In the genomic region with DNA sequence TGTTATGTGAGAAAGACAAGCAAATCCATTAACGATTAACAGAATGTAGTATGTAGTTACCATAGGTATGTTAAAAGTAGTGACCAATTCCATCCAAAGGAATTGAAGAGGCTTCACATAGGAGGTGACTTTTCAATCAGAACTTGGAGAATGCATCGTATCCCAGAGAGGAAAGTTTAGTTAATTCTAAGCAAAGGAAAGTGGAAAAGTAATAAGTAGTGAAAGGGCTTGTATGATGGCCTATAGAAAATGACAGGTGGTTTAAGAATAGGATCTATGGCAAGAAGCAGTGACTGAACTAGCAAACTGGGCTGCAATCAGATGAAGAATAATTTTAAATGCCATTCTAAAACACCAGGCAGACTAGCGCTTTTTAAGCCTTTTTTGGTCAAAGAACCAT, we compare ENCODE assay signal across 27 cellular contexts. TPM values are rescaled to one million over a fixed set of nuclear protein-coding genes. Genes with fewer than 3 reads are reported as not detected.
DNase-seq lines count a peak whose midpoint lies in the region; ATAC-seq, FAIRE-seq and TF ChIP-seq lines count a peak whose summit lies in the region.
"Had no signal": no experiment of that assay in that cellular context is flagged by ENCODE, and none has a peak within 500 bp of the region (broad histone marks: within the 10 kb centered on the region; RNA-seq: fewer than 3 reads in every experiment).

No MANE protein-coding gene starts in this region.

- TF ChIP-seq CTCF in HepG2 (CRISPR knock-in tag; IDR thresholded peaks at IDR 0.05) (no peak), right lobe of liver (IDR thresholded peaks at IDR 0.05) (no peak), hepatocyte (IDR thresholded peaks at IDR 0.05; ENCODE audit: poor library complexity) (no peak)

- WGBS in HepG2 (ENCODE audit: low lambda C conversion rate), result 74% methylated on average over 3 of the region's 3 CpGs
- WGBS in right lobe of liver (ENCODE audit: insufficient coverage, low coverage, low lambda C conversion rate, missing lambda C conversion rate), result 86% methylated on average over 3 of the region's 3 CpGs
- WGBS in hepatocyte (ENCODE audit: low lambda C conversion rate, missing lambda C conversion rate), result 76% methylated on average over 3 of the region's 3 CpGs

- H3K4me1 ChIP-seq in HepG2 (ENCODE audit: insufficient read depth, low read length) (peaks cover 32% of the 10 kb centered on the region), right lobe of liver (no peaks in the 10 kb centered on the region), hepatocyte (ENCODE audit: insufficient read depth) (peaks cover 5% of the 10 kb centered on the region)
- H3K4me1 ChIP-seq: Caco-2 had no signal

- H3K27ac ChIP-seq in HepG2 (ENCODE audit: extremely low read length, insufficient read depth, low read length) (no peak overlapping the region), right lobe of liver (no peak overlapping the region), hepatocyte (no peak overlapping the region)
- H3K27ac ChIP-seq: 22Rv1; A549; BLaER1 treated with 17β-estradiol and CSF1 and Interleukin-3, amounts not matched to agents 10 nM and 100 nM; C4-2B had no signal

- ATAC-seq in HepG2, result no peak
- ATAC-seq in right lobe of liver, result no peak
- ATAC-seq in stimulated activated effector memory CD8-positive, alpha-beta T cell treated with anti-CD3 and anti-CD28 coated beads, Interleukin-12 subunit alpha, Interleukin-12 subunit beta, amount 100 ng/mL, for 72 hours, result no peak
- no peak for ATAC-seq in activated T-helper 17 cell treated with anti-CD3 and anti-CD28 coated beads, Interleukin-2, amount 50 U/mL, for 72 hours (replicated peaks)
- ATAC-seq in HG02759 (IDR thresholded peaks at IDR 0.05; ENCODE audit: unreplicated experiment), result no peak
- ATAC-seq: A549; CD8-positive, alpha-beta T cell; GM12878 had no signal

- no TSS peak for BruUV-seq in HepG2 (replicated peaks; lab: Mats Ljungman, UMichigan)

- DNase-seq in HepG2 (ENCODE audit: low spot score) (no peak), right lobe of liver (no peak), H54 (ENCODE audit: insufficient read length, low spot score) (no peak), hepatocyte (ENCODE audit: low spot score) (no peak)
- DNase-seq in stimulated activated effector memory CD8-positive, alpha-beta T cell treated with anti-CD3 and anti-CD28 coated beads, Interleukin-12 subunit alpha, Interleukin-12 subunit beta, amount 100 ng/mL, for 72 hours (ENCODE audit: low spot score in 2 of 2), result no peak
- DNase-seq: AML-193; Caco-2; Calu3; CD4-positive, alpha-beta T cell; CD8-positive, alpha-beta T cell; DMS 273 treated with DMSO at 0.1 percent for 48 hours; DMS153; DMS53; DMS79; DND-41; EL; GDM1 had no signal

- H3K4me2 ChIP-seq in HepG2 (ENCODE audit: low read depth, low read length) (0 out of 2 replicates have a peak overlapping the region, but pooled peaks have one; percentile 24), hepatocyte (peak overlapping the region; percentile 32)
- H3K4me2 ChIP-seq: BLaER1 treated with 17β-estradiol and CSF1 and Interleukin-3, amounts not matched to agents 10 nM and 100 nM had no signal

- peaks cover 22% of the 10 kb centered on the region; the same call in 1 of the 2 replicates for H4K20me1 ChIP-seq in HepG2 (ENCODE audit: insufficient read depth, low read length)
- peaks cover 18% of the 10 kb centered on the region for H4K20me1 ChIP-seq in hepatocyte (ENCODE audit: insufficient read depth, poor library complexity, severe bottlenecking)

- intact Hi-C loops in HepG2 (cut with micrococcal nuclease; ENCODE audit: unreplicated experiment), result no loop called here
- intact Hi-C loops in right lobe of liver (cut with DNase I), result no loop called here

- no peaks in the 10 kb centered on the region for H3K27me3 Mint-ChIP-seq in activated T-helper 17 cell treated with anti-CD3 and anti-CD28 coated beads, Interleukin-2, amount 50 U/mL, for 72 hours
- H3K27me3 Mint-ChIP-seq: B cell; CD4-positive, alpha-beta T cell had no signal

- peaks cover 64% of the 10 kb centered on the region for H3K79me2 ChIP-seq in HepG2 (ENCODE audit: insufficient read depth, low read length)
- peaks cover 99% of the 10 kb centered on the region for H3K79me2 ChIP-seq in hepatocyte

- FAIRE-seq in HepG2 (lab: Jason Lieb, UNC), result no peak
- FAIRE-seq in H54 (lab: Jason Lieb, UNC), result peak; percentile 20
- FAIRE-seq: A549, GM12878, GM12892, GM18507 had no signal

- H3K27me3 ChIP-seq in HepG2 (ENCODE audit: control insufficient read depth in 1 of 2, insufficient read depth in 2 of 2, low read length in 2 of 2) (no peaks in the 10 kb centered on the region), right lobe of liver (no peaks in the 10 kb centered on the region), hepatocyte (no peaks in the 10 kb centered on the region)
- H3K27me3 ChIP-seq: BLaER1 treated with 17β-estradiol and CSF1 and Interleukin-3, amounts not matched to agents 10 nM and 100 nM had no signal

- TF ChIP-seq POLR2A in HepG2 (IDR thresholded peaks at IDR 0.05; ENCODE audit: insufficient read depth in 1 of 2, low read depth in 2 of 2, low read length in 2 of 2) (no peak), right lobe of liver (IDR thresholded peaks at IDR 0.05) (no peak), H54 (IDR thresholded peaks at IDR 0.05; ENCODE audit: low read depth, low read length) (no peak)

- POLR2A ChIA-PET in HepG2 (lab: Yijun Ruan, JAX), result no interaction called here

- no peak for TF ChIP-seq RAD21 in HepG2 (CRISPR knock-in tag; IDR thresholded peaks at IDR 0.05)

- no peaks in the 10 kb centered on the region for H3K9me2 ChIP-seq in hepatocyte (replicated peaks; ENCODE audit: insufficient read depth)

- H3K9ac ChIP-seq in HepG2 (ENCODE audit: insufficient read depth, low read depth, low read length), result no peak overlapping the region
- H3K9ac ChIP-seq: BLaER1 treated with 17β-estradiol and CSF1 and Interleukin-3, amounts not matched to agents 10 nM and 100 nM had no signal

- no peaks in the 10 kb centered on the region for H3K9me3 Mint-ChIP-seq in stimulated activated effector memory CD8-positive, alpha-beta T cell treated with anti-CD3 and anti-CD28 coated beads, Interleukin-12 subunit alpha, Interleukin-12 subunit beta, amount 100 ng/mL, for 72 hours
- peaks cover 4% of the 10 kb centered on the region for H3K9me3 Mint-ChIP-seq in activated T-helper 17 cell treated with anti-CD3 and anti-CD28 coated beads, Interleukin-2, amount 50 U/mL, for 72 hours
- H3K9me3 Mint-ChIP-seq: CD4-positive, alpha-beta T cell; CD8-positive, alpha-beta T cell had no signal

- H3K36me3 ChIP-seq in HepG2 (replicated peaks in 1 of 2; ENCODE audit: control insufficient read depth in 1 of 2, insufficient read depth in 2 of 2, low read length in 2 of 2) (peaks cover 2 to 9% of the 10 kb centered on the region in 2 experiments; a peak in 4 of 5 replicates), right lobe of liver (no peaks in the 10 kb centered on the region), hepatocyte (replicated peaks; ENCODE audit: insufficient read depth, low read depth) (no peaks in the 10 kb centered on the region)

- no peak overlapping the region for H3K4me3 Mint-ChIP-seq in stimulated activated effector memory CD8-positive, alpha-beta T cell treated with anti-CD3 and anti-CD28 coated beads, Interleukin-12 subunit alpha, Interleukin-12 subunit beta, amount 100 ng/mL, for 72 hours
- no peak overlapping the region for H3K4me3 Mint-ChIP-seq in activated T-helper 17 cell treated with anti-CD3 and anti-CD28 coated beads, Interleukin-2, amount 50 U/mL, for 72 hours
- H3K4me3 Mint-ChIP-seq: B cell; CD4-positive, alpha-beta T cell; CD8-positive, alpha-beta T cell had no signal

- TF ChIP-seq EP300 in HepG2 (IDR thresholded peaks at IDR 0.05; ENCODE audit: low read depth in 2 of 2, low read length in 2 of 2) (no peak), HepG2 (CRISPR knock-in tag; IDR thresholded peaks at IDR 0.05; ENCODE audit: borderline replicate concordance) (no peak)

- CTCF ChIA-PET in HepG2 (lab: Yijun Ruan, JAX; ENCODE audit: low intra/inter-chr PET ratio, low total read pairs), result no interaction called here

- H3K9me3 ChIP-seq in HepG2 (ENCODE audit: low read length) (no peaks in the 10 kb centered on the region), right lobe of liver (no peaks in the 10 kb centered on the region), hepatocyte (ENCODE audit: low read depth) (no peaks in the 10 kb centered on the region)
- H3K9me3 ChIP-seq: A549, Caco-2 had no signal

- no peak overlapping the region for H3K27ac Mint-ChIP-seq in stimulated activated effector memory CD8-positive, alpha-beta T cell treated with anti-CD3 and anti-CD28 coated beads, Interleukin-12 subunit alpha, Interleukin-12 subunit beta, amount 100 ng/mL, for 72 hours
- H3K27ac Mint-ChIP-seq in activated T-helper 17 cell treated with anti-CD3 and anti-CD28 coated beads, Interleukin-2, amount 50 U/mL, for 72 hours, result no peak overlapping the region
- H3K27ac Mint-ChIP-seq: B cell; CD4-positive, alpha-beta T cell; CD8-positive, alpha-beta T cell had no signal

- H3K36me3 Mint-ChIP-seq in stimulated activated effector memory CD8-positive, alpha-beta T cell treated with anti-CD3 and anti-CD28 coated beads, Interleukin-12 subunit alpha, Interleukin-12 subunit beta, amount 100 ng/mL, for 72 hours, result peaks cover 12% of the 10 kb centered on the region
- peaks cover 12% of the 10 kb centered on the region for H3K36me3 Mint-ChIP-seq in activated T-helper 17 cell treated with anti-CD3 and anti-CD28 coated beads, Interleukin-2, amount 50 U/mL, for 72 hours (ENCODE audit: low read depth)

- no peak overlapping the region for H3K4me3 ChIP-seq in HepG2 (replicated peaks in 1 of 3; ENCODE audit: insufficient read depth in 1 of 3, low read depth in 2 of 3, low read length in 3 of 3)
- no peak overlapping the region for H3K4me3 ChIP-seq in right lobe of liver
- H3K4me3 ChIP-seq in hepatocyte, result no peak overlapping the region
- H3K4me3 ChIP-seq: A549; BLaER1 treated with 17β-estradiol and CSF1 and Interleukin-3, amounts not matched to agents 10 nM and 100 nM; GM12878 had no signal

- in situ Hi-C loops in HepG2 (cut with HindIII; ENCODE audit: extremely low pct_ligation_motif_present, low pct_unique_long_range_greater_than_20kb), result loop anchor here (5.0 kb wide), 1 partner anchor 53 kb away; no protein-coding TSS in a partner anchor

- H2AFZ ChIP-seq in HepG2 (ENCODE audit: low read length) (no peak overlapping the region), hepatocyte (no peak overlapping the region)

- peaks cover 23% of the 10 kb centered on the region for H3K4me1 Mint-ChIP-seq in stimulated activated effector memory CD8-positive, alpha-beta T cell treated with anti-CD3 and anti-CD28 coated beads, Interleukin-12 subunit alpha, Interleukin-12 subunit beta, amount 100 ng/mL, for 72 hours
- H3K4me1 Mint-ChIP-seq in activated T-helper 17 cell treated with anti-CD3 and anti-CD28 coated beads, Interleukin-2, amount 50 U/mL, for 72 hours, result peaks cover 4% of the 10 kb centered on the region

RNA-seq across cellular contexts. Expression of gene SCMH1, which starts 16.6 kb away (rescaled TPM):
- total RNA-seq in HepG2 (2016; rRNA removed; fragmentation: Illumina TruSeq; extraction: Trizol) (35.5 and 41.8 TPM in 2 replicates), right lobe of liver (10 to 100 TPM in 4 of 6 experiments, 1 to 10 TPM in 2; 6.6 to 16.9 (median 13.1) TPM), hepatocyte (42.8 and 52.3 TPM in 2 replicates)
- 51.7 and 53.7 TPM in 2 replicates for total RNA-seq in HepG2 (2016; cell fraction: cytosol; rRNA removed; fragmentation: Illumina TruSeq; extraction: Trizol; ENCODE audit: low read depth)
- total RNA-seq in HepG2 (2016; cell fraction: insoluble cytoplasmic fraction; rRNA removed; fragmentation: Illumina TruSeq; extraction: Trizol), result 31.9 and 37.4 TPM in 2 replicates
- total RNA-seq in HepG2 (2016; cell fraction: membrane; rRNA removed; fragmentation: Illumina TruSeq; extraction: Trizol), result 75.2 and 75.8 TPM in 2 replicates
- 42.3 and 50.1 TPM in 2 replicates for total RNA-seq in HepG2 (2016; cell fraction: nucleus; rRNA removed; fragmentation: Illumina TruSeq; extraction: Trizol)
- polyA plus RNA-seq in HepG2 (2011; rRNA removed) (52.6 and 63.5 TPM in 2 replicates), hepatocyte (48.1 and 55.9 TPM in 2 replicates)
- polyA plus RNA-seq in HepG2 (2011; cell fraction: cytosol; rRNA removed), result 35.2 and 35.4 TPM in 2 replicates
- polyA plus RNA-seq in HepG2 (2011; cell fraction: nucleus; rRNA removed), result 95.4 and 97.7 TPM in 2 replicates
- polyA plus RNA-seq in HepG2 (2012), result 33.2 and 35.5 TPM in 2 replicates
- polyA plus RNA-seq in HepG2 (2016; cell fraction: cytosol; fragmentation: Illumina TruSeq; extraction: Trizol; ENCODE audit: low read depth), result 40.3 and 41.7 TPM in 2 replicates
- polyA plus RNA-seq in HepG2 (2016; cell fraction: insoluble cytoplasmic fraction; fragmentation: Illumina TruSeq; extraction: Trizol; ENCODE audit: low read depth), result 41.7 and 46.8 TPM in 2 replicates
- 78.2 and 89.1 TPM in 2 replicates for polyA plus RNA-seq in HepG2 (2016; cell fraction: membrane; fragmentation: Illumina TruSeq; extraction: Trizol; ENCODE audit: low read depth)
- polyA plus RNA-seq in HepG2 (2016; cell fraction: nucleus; fragmentation: Illumina TruSeq; extraction: Trizol; ENCODE audit: insufficient read depth, low read depth), result 74.6 and 86.2 TPM in 2 replicates
- polyA minus RNA-seq in HepG2 (2011; rRNA and poly(A)+ RNA removed; ENCODE audit: low replicate concordance), result 44.1 and 74.8 TPM in 2 replicates
- 14.4 and 16.0 TPM in 2 replicates for polyA minus RNA-seq in HepG2 (2011; cell fraction: cytosol; rRNA and poly(A)+ RNA removed)
- polyA minus RNA-seq in HepG2 (2011; cell fraction: nucleus; rRNA and poly(A)+ RNA removed), result 46.4 and 64.5 TPM in 2 replicates
- 10 to 100 TPM; 23.2 to 27.5 TPM for total RNA-seq in activated T-helper 17 cell treated with anti-CD3 and anti-CD28 coated beads, Interleukin-2, amount 50 U/mL, for 72 hours
